Comparison of ENCODE assay signal across 11 cellular contexts in genomic region chr3:33417051-33417673, GRCh38. TPM values are rescaled to one million over a fixed set of nuclear protein-coding genes. Genes with fewer than 3 reads are reported as not detected.
A peak's percentile ranks its signal among the peaks of the same experiment; 100 is the strongest.
DNase-seq lines count a peak whose midpoint lies in the region; ATAC-seq lines count a peak whose summit lies in the region.
"Had no signal": no experiment of that assay in that cellular context is flagged by ENCODE, and none has a peak within 500 bp of the region (broad histone marks: within the 10 kb centered on the region; RNA-seq: fewer than 3 reads in every experiment).

No MANE protein-coding gene starts in this region.

- ATAC-seq in effector memory CD8-positive, alpha-beta T cell (replicated peaks): no peak
- peak; percentile 83 for ATAC-seq in stimulated activated naive CD8-positive, alpha-beta T cell treated with anti-CD3 and anti-CD28 coated beads, Interleukin-15, amount 100 ng/mL, for 72 hours
- no peak for ATAC-seq in GM21576 (IDR thresholded peaks at IDR 0.05; ENCODE audit: unreplicated experiment)

- H3K27ac Mint-ChIP-seq in effector memory CD8-positive, alpha-beta T cell: peak overlapping the region; percentile 29 to 75
- no peak overlapping the region for H3K27ac Mint-ChIP-seq in stimulated activated naive CD8-positive, alpha-beta T cell treated with anti-CD3 and anti-CD28 coated beads, Interleukin-15, amount 100 ng/mL, for 72 hours
- H3K27ac Mint-ChIP-seq in T-helper 2 cell treated with Interferon-gamma antibody and Interleukin-4, amounts not matched to agents 5 μg/mL and 100 μg/mL, for 36 hours: no peak overlapping the region
- H3K27ac Mint-ChIP-seq: brain had no signal

- peaks cover 62% of the 10 kb centered on the region for H3K36me3 Mint-ChIP-seq in effector memory CD8-positive, alpha-beta T cell (ENCODE audit: insufficient read depth)
- H3K36me3 Mint-ChIP-seq in T-helper 2 cell treated with Interferon-gamma antibody and Interleukin-4, amounts not matched to agents 5 μg/mL and 100 μg/mL, for 36 hours (ENCODE audit: low read depth): peaks cover 59% of the 10 kb centered on the region

- H3K4me3 Mint-ChIP-seq in effector memory CD8-positive, alpha-beta T cell: no peak overlapping the region
- no peak overlapping the region for H3K4me3 Mint-ChIP-seq in stimulated activated naive CD8-positive, alpha-beta T cell treated with anti-CD3 and anti-CD28 coated beads, Interleukin-15, amount 100 ng/mL, for 72 hours
- H3K4me3 Mint-ChIP-seq in T-helper 2 cell treated with Interferon-gamma antibody and Interleukin-4, amounts not matched to agents 5 μg/mL and 100 μg/mL, for 36 hours: no peak overlapping the region
- H3K4me3 Mint-ChIP-seq: brain had no signal

- H3K4me1 Mint-ChIP-seq in effector memory CD8-positive, alpha-beta T cell (ENCODE audit: low read depth in 2 of 2): peaks cover 16 to 18% of the 10 kb centered on the region in 2 donors
- H3K4me1 Mint-ChIP-seq in stimulated activated naive CD8-positive, alpha-beta T cell treated with anti-CD3 and anti-CD28 coated beads, Interleukin-15, amount 100 ng/mL, for 72 hours: peaks cover 32% of the 10 kb centered on the region
- H3K4me1 Mint-ChIP-seq in T-helper 2 cell treated with Interferon-gamma antibody and Interleukin-4, amounts not matched to agents 5 μg/mL and 100 μg/mL, for 36 hours (ENCODE audit: low read depth): peaks cover 8% of the 10 kb centered on the region
- H3K4me1 Mint-ChIP-seq: brain had no signal

- H3K27me3 Mint-ChIP-seq in effector memory CD8-positive, alpha-beta T cell: no peaks in the 10 kb centered on the region
- no peaks in the 10 kb centered on the region for H3K27me3 Mint-ChIP-seq in stimulated activated naive CD8-positive, alpha-beta T cell treated with anti-CD3 and anti-CD28 coated beads, Interleukin-15, amount 100 ng/mL, for 72 hours
- H3K27me3 Mint-ChIP-seq in T-helper 2 cell treated with Interferon-gamma antibody and Interleukin-4, amounts not matched to agents 5 μg/mL and 100 μg/mL, for 36 hours (ENCODE audit: low read depth): no peaks in the 10 kb centered on the region
- H3K27me3 Mint-ChIP-seq: brain had no signal

- H3K9me3 Mint-ChIP-seq in effector memory CD8-positive, alpha-beta T cell: no peaks in the 10 kb centered on the region
- no peaks in the 10 kb centered on the region for H3K9me3 Mint-ChIP-seq in stimulated activated naive CD8-positive, alpha-beta T cell treated with anti-CD3 and anti-CD28 coated beads, Interleukin-15, amount 100 ng/mL, for 72 hours
- H3K9me3 Mint-ChIP-seq in T-helper 2 cell treated with Interferon-gamma antibody and Interleukin-4, amounts not matched to agents 5 μg/mL and 100 μg/mL, for 36 hours: peaks cover 5% of the 10 kb centered on the region

- peak; percentile 41 for DNase-seq in stimulated activated CD4-positive, alpha-beta T cell treated with anti-CD3 and anti-CD28 coated beads, Interleukin-15, amount 100 ng/mL, for 24 hours
- no peak for DNase-seq in stimulated activated CD4-positive, alpha-beta T cell treated with anti-CD3 and anti-CD28 coated beads, Interleukin-12 subunit alpha, Interleukin-12 subunit beta, amount 100 ng/mL, for 4 hours
- DNase-seq in RPMI7951 (ENCODE audit: low read depth) (peak; percentile 41), NCI-H2196 (lab: John Stamatoyannopoulos, UW; ENCODE audit: unreplicated experiment) (no peak)
- DNase-seq in effector memory CD8-positive, alpha-beta T cell: no peak
- DNase-seq in stimulated activated naive CD8-positive, alpha-beta T cell treated with anti-CD3 and anti-CD28 coated beads, Interleukin-15, amount 100 ng/mL, for 72 hours: no peak
- no peak for DNase-seq in T-helper 2 cell treated with Interferon-gamma antibody and Interleukin-4, amounts not matched to agents 5 μg/mL and 100 μg/mL, for 36 hours (ENCODE audit: low spot score)
- DNase-seq: KBM-7, stomach had no signal

RNA-seq across cellular contexts. Expression of gene UBP1, which starts 23.0 kb away (rescaled TPM):
- 30.8 and 32.0 TPM in 2 replicates for total RNA-seq in RPMI7951 (2014; rRNA removed; shearing (Covaris generic))

Comparison
In these comparisons a context has a peak if more than half of its experiments do, and no peak if none do; other contexts are left out.
1. DNase-seq: peak in stimulated activated CD4-positive, alpha-beta T cell treated with anti-CD3 and anti-CD28 coated beads, Interleukin-15, amount 100 ng/mL, for 24 hours (single experiment) and RPMI7951 (single experiment); none in stimulated activated CD4-positive, alpha-beta T cell treated with anti-CD3 and anti-CD28 coated beads, Interleukin-12 subunit alpha, Interleukin-12 subunit beta, amount 100 ng/mL, for 4 hours (single experiment), effector memory CD8-positive, alpha-beta T cell (0 of 3), stimulated activated naive CD8-positive, alpha-beta T cell treated with anti-CD3 and anti-CD28 coated beads, Interleukin-15, amount 100 ng/mL, for 72 hours (0 of 2), NCI-H2196 (single experiment) and T-helper 2 cell treated with Interferon-gamma antibody and Interleukin-4, amounts not matched to agents 5 μg/mL and 100 μg/mL, for 36 hours (single experiment).
2. H3K27ac Mint-ChIP-seq: peak in effector memory CD8-positive, alpha-beta T cell (2 of 2); none in stimulated activated naive CD8-positive, alpha-beta T cell treated with anti-CD3 and anti-CD28 coated beads, Interleukin-15, amount 100 ng/mL, for 72 hours (0 of 2) and T-helper 2 cell treated with Interferon-gamma antibody and Interleukin-4, amounts not matched to agents 5 μg/mL and 100 μg/mL, for 36 hours (single experiment).